18 cellular contexts compared by ENCODE assay signal in the genomic region with DNA sequence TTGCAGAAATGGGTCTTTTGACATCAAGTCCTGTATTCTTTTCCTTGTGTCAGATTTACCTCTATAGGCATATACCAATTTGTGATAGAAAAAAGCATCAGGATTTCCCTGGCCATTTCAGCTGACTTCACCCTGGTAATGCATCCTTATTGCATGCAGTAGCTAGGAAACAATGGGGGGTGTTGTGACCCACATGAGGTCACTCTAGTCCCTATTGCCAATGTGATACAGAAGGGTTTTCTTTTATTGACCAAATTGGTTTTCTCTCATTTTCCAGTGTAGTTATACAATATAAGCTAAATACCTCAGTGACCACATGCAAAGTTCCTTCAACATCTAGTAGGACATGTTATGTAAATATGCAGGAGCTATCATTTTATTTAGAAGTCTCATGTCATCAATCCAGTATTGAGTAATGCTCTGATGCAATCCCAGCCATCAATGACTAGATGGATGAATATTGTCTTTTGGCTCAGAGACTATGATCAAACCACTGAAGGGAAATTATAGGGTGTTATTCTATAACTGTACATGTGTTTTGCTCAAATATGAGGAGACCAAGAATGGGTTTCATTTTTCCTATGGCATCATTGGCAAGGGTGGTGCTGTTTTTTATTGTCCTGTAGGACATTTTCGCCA.
A peak's percentile ranks its signal among the peaks of the same experiment; 100 is the strongest.
DNase-seq lines count a peak whose midpoint lies in the region; ATAC-seq and TF ChIP-seq lines count a peak whose summit lies in the region.
"Had no signal": no experiment of that assay in that cellular context is flagged by ENCODE, and none has a peak within 500 bp of the region (broad histone marks: within the 10 kb centered on the region; RNA-seq: fewer than 3 reads in every experiment).

No MANE protein-coding gene starts in this region.

- H3K4me1 Mint-ChIP-seq in activated CD4-positive, alpha-beta T cell treated with anti-CD3 and anti-CD28 coated beads for 36 hours: no peaks in the 10 kb centered on the region
- peaks cover 8% of the 10 kb centered on the region for H3K4me1 Mint-ChIP-seq in stimulated activated naive CD8-positive, alpha-beta T cell treated with anti-CD3 and anti-CD28 coated beads, Interleukin-15, amount 100 ng/mL, for 72 hours

- CTCF ChIA-PET in activated CD4-positive, alpha-beta T cell treated with anti-CD3 and anti-CD28 coated beads for 36 hours (lab: Charles Lee): no interaction called here

- peak; percentile 51 for ATAC-seq in activated CD4-positive, alpha-beta T cell treated with anti-CD3 and anti-CD28 coated beads for 36 hours
- ATAC-seq in stimulated activated naive CD8-positive, alpha-beta T cell treated with anti-CD3 and anti-CD28 coated beads, Interleukin-15, amount 100 ng/mL, for 72 hours: peak; percentile 90
- ATAC-seq in GM19324 (IDR thresholded peaks at IDR 0.05; ENCODE audit: low FRiP score, unreplicated experiment): no peak

- no peak overlapping the region for H3K27ac Mint-ChIP-seq in activated CD4-positive, alpha-beta T cell treated with anti-CD3 and anti-CD28 coated beads for 36 hours
- no peak overlapping the region for H3K27ac Mint-ChIP-seq in stimulated activated naive CD8-positive, alpha-beta T cell treated with anti-CD3 and anti-CD28 coated beads, Interleukin-15, amount 100 ng/mL, for 72 hours
- H3K27ac Mint-ChIP-seq: CD4-positive, alpha-beta T cell had no signal

- no peaks in the 10 kb centered on the region for H3K9me3 Mint-ChIP-seq in activated CD4-positive, alpha-beta T cell treated with anti-CD3 and anti-CD28 coated beads for 36 hours (ENCODE audit: low read depth)
- no peaks in the 10 kb centered on the region for H3K9me3 Mint-ChIP-seq in stimulated activated naive CD8-positive, alpha-beta T cell treated with anti-CD3 and anti-CD28 coated beads, Interleukin-15, amount 100 ng/mL, for 72 hours
- H3K9me3 Mint-ChIP-seq: CD4-positive, alpha-beta T cell had no signal

- H3K27ac ChIP-seq in caudate nucleus (ENCODE audit: low read depth, low read length): peak overlapping the region; percentile 55
- H3K27ac ChIP-seq in uterus: no peak overlapping the region
- H3K27ac ChIP-seq: 22Rv1, PC-9 had no signal

- POLR2A ChIA-PET in activated CD4-positive, alpha-beta T cell treated with anti-CD3 and anti-CD28 coated beads for 36 hours (lab: Charles Lee): no interaction called here

- no peak for DNase-seq in activated CD4-positive, alpha-beta T cell treated with anti-CD3 and anti-CD28 coated beads for 36 hours
- no peak for DNase-seq in activated CD4-positive, alpha-beta T cell treated with anti-CD3 and anti-CD28 coated beads, Interleukin-2, amount 50 U/mL, for 4 hours
- DNase-seq in caudate nucleus (lab: John Stamatoyannopoulos, UW) (peak in 15 of 61 donors; percentile 6 to 49 (median 21)), inferior parietal cortex (ENCODE audit: extremely low spot score) (peak; percentile 51), uterus (no peak), SK-N-DZ (ENCODE audit: low spot score) (no peak)
- DNase-seq in stimulated activated naive CD8-positive, alpha-beta T cell treated with anti-CD3 and anti-CD28 coated beads, Interleukin-15, amount 100 ng/mL, for 72 hours: peak in 1 of 2 donors; percentile 27
- DNase-seq: BE2C; CD4-positive, alpha-beta T cell; H7; NCI-H1105 treated with DMSO at 0.1 percent for 48 hours; NCI-H1694 treated with DMSO at 0.1 percent for 48 hours; NCI-H2107; NCI-H2227 treated with DMSO at 0.1 percent for 48 hours; NCI-H524; PC-9 had no signal

- no peak overlapping the region for H3K4me3 Mint-ChIP-seq in activated CD4-positive, alpha-beta T cell treated with anti-CD3 and anti-CD28 coated beads for 36 hours
- H3K4me3 Mint-ChIP-seq in stimulated activated naive CD8-positive, alpha-beta T cell treated with anti-CD3 and anti-CD28 coated beads, Interleukin-15, amount 100 ng/mL, for 72 hours: no peak overlapping the region
- H3K4me3 Mint-ChIP-seq: CD4-positive, alpha-beta T cell had no signal

- H3K27me3 ChIP-seq in uterus: no peaks in the 10 kb centered on the region
- H3K27me3 ChIP-seq: BE2C had no signal

- intact Hi-C loops in activated CD4-positive, alpha-beta T cell treated with anti-CD3 and anti-CD28 coated beads for 36 hours (cut with DNase I, micrococcal nuclease): no loop called here
- intact Hi-C loops in uterus (cut with DNase I; ENCODE audit: low total_unique reads): no loop called here

- no peak for TF ChIP-seq CTCF in uterus (IDR thresholded peaks at IDR 0.05)

- no peaks in the 10 kb centered on the region for H3K36me3 ChIP-seq in uterus
- H3K36me3 ChIP-seq: BE2C had no signal

- H3K4me1 ChIP-seq in uterus: no peaks in the 10 kb centered on the region
- H3K4me1 ChIP-seq: BE2C had no signal

- H3K4me3 ChIP-seq in uterus: no peak overlapping the region
- H3K4me3 ChIP-seq: PC-9 had no signal

- H3K9me3 ChIP-seq in uterus: no peaks in the 10 kb centered on the region
- H3K9me3 ChIP-seq: BE2C had no signal

- no peak for TF ChIP-seq POLR2A in uterus (IDR thresholded peaks at IDR 0.05)

- no peaks in the 10 kb centered on the region for H3K27me3 Mint-ChIP-seq in activated CD4-positive, alpha-beta T cell treated with anti-CD3 and anti-CD28 coated beads for 36 hours
- no peaks in the 10 kb centered on the region for H3K27me3 Mint-ChIP-seq in stimulated activated naive CD8-positive, alpha-beta T cell treated with anti-CD3 and anti-CD28 coated beads, Interleukin-15, amount 100 ng/mL, for 72 hours
- H3K27me3 Mint-ChIP-seq: CD4-positive, alpha-beta T cell had no signal

- no peaks in the 10 kb centered on the region for H3K36me3 Mint-ChIP-seq in activated CD4-positive, alpha-beta T cell treated with anti-CD3 and anti-CD28 coated beads for 36 hours (ENCODE audit: low read depth)
